ENCODE assay signal across 31 cellular contexts in genomic region chr7:47886412-47886811, GRCh38.
"Had no signal": no experiment of that assay in that cellular context is flagged by ENCODE, and none has a peak within 500 bp of the region (broad histone marks: within the 10 kb centered on the region; RNA-seq: fewer than 3 reads in every experiment).

No MANE protein-coding gene starts in this region.

- H3K4me3 ChIP-seq: ascending aorta, cardiac muscle cell had no signal

- ATAC-seq: activated CD8-positive, alpha-beta T cell treated with anti-CD3 and anti-CD28 coated beads for 36 hours; activated naive CD8-positive, alpha-beta T cell treated with anti-CD3 and anti-CD28 coated beads, Interleukin-2, amount 50 U/mL, for 24 hours had no signal

- H3K27ac Mint-ChIP-seq: activated B cell treated with CpG ODN at 0.5 μM for 24 hours; activated CD4-positive, alpha-beta memory T cell treated with anti-CD3 and anti-CD28 coated beads for 36 hours; activated CD4-positive, alpha-beta T cell treated with anti-CD3 and anti-CD28 coated beads, Interleukin-2, amount 10 ng/mL, durations not matched to agents 24 days and 14 days; activated CD8-positive, alpha-beta T cell treated with anti-CD3 and anti-CD28 coated beads for 36 hours; activated naive CD4-positive, alpha-beta T cell treated with anti-CD3 and anti-CD28 coated beads, Interleukin-2, amount 10 ng/mL, durations not matched to agents 7 days and 5 days; activated naive CD4-positive, alpha-beta T cell treated with anti-CD3 and anti-CD28 coated beads, Interleukin-2, amount 50 U/mL, for 24 hours; activated naive CD8-positive, alpha-beta T cell; activated naive CD8-positive, alpha-beta T cell treated with anti-CD3 and anti-CD28 coated beads, Interleukin-2, amount 10 ng/mL, durations not matched to agents 7 days and 5 days; activated naive CD8-positive, alpha-beta T cell treated with anti-CD3 and anti-CD28 coated beads, Interleukin-2, amount 50 U/mL, for 24 hours; activated T-cell treated with anti-CD3 and anti-CD28 coated beads, Interleukin-2, amount 50 U/mL, for 24 hours; activated T-helper 2 cell treated with anti-CD3 and anti-CD28 coated beads, Interferon-gamma antibody, Interleukin-2, Interleukin-4, amounts not matched to agents 10 μg/mL and 5 μg/mL and 100 μg/mL, durations not matched to agents 14 hours and 24 hours and 36 hours; T-helper 1 cell treated with Interleukin-12 subunit alpha and Interleukin-12 subunit beta and Interleukin-4 antibody, amounts not matched to agents 30 μg/mL and 1 μg/mL, for 36 hours; T-helper 2 cell treated with Interferon-gamma antibody and Interleukin-4, amounts not matched to agents 5 μg/mL and 100 μg/mL, for 36 hours had no signal

- H3K36me3 Mint-ChIP-seq: activated CD4-positive, alpha-beta memory T cell treated with anti-CD3 and anti-CD28 coated beads for 36 hours; activated naive CD4-positive, alpha-beta T cell treated with anti-CD3 and anti-CD28 coated beads, Interleukin-2, amount 10 ng/mL, durations not matched to agents 7 days and 5 days; activated naive CD8-positive, alpha-beta T cell; activated naive CD8-positive, alpha-beta T cell treated with anti-CD3 and anti-CD28 coated beads, Interleukin-2, amount 10 ng/mL, durations not matched to agents 7 days and 5 days; brain had no signal

- H3K4me1 Mint-ChIP-seq: activated B cell treated with CpG ODN at 0.5 μM for 24 hours; activated naive CD4-positive, alpha-beta T cell treated with anti-CD3 and anti-CD28 coated beads, Interleukin-2, amount 10 ng/mL, durations not matched to agents 7 days and 5 days; activated naive CD4-positive, alpha-beta T cell treated with anti-CD3 and anti-CD28 coated beads, Interleukin-2, amount 50 U/mL, for 24 hours; activated naive CD8-positive, alpha-beta T cell treated with anti-CD3 and anti-CD28 coated beads, Interleukin-2, amount 10 ng/mL, durations not matched to agents 7 days and 5 days; activated naive CD8-positive, alpha-beta T cell treated with anti-CD3 and anti-CD28 coated beads, Interleukin-2, amount 50 U/mL, for 24 hours; central memory CD8-positive, alpha-beta T cell had no signal

- H3K9me3 Mint-ChIP-seq: activated B cell treated with CpG ODN at 0.5 μM for 24 hours; activated CD4-positive, alpha-beta memory T cell treated with anti-CD3 and anti-CD28 coated beads for 36 hours; activated CD4-positive, alpha-beta T cell treated with anti-CD3 and anti-CD28 coated beads, Interleukin-2, amount 10 ng/mL, durations not matched to agents 24 days and 14 days; activated CD8-positive, alpha-beta T cell treated with anti-CD3 and anti-CD28 coated beads for 36 hours; activated naive CD4-positive, alpha-beta T cell treated with anti-CD3 and anti-CD28 coated beads, Interleukin-2, amount 10 ng/mL, durations not matched to agents 7 days and 5 days; activated naive CD4-positive, alpha-beta T cell treated with anti-CD3 and anti-CD28 coated beads, Interleukin-2, amount 50 U/mL, for 24 hours; activated naive CD8-positive, alpha-beta T cell treated with anti-CD3 and anti-CD28 coated beads, Interleukin-2, amount 10 ng/mL, durations not matched to agents 7 days and 5 days; activated naive CD8-positive, alpha-beta T cell treated with anti-CD3 and anti-CD28 coated beads, Interleukin-2, amount 50 U/mL, for 24 hours; activated T-cell treated with anti-CD3 and anti-CD28 coated beads, Interleukin-2, amount 50 U/mL, for 24 hours; activated T-helper 2 cell treated with anti-CD3 and anti-CD28 coated beads, Interferon-gamma antibody, Interleukin-2, Interleukin-4, amounts not matched to agents 10 μg/mL and 5 μg/mL and 100 μg/mL, durations not matched to agents 14 hours and 24 hours and 36 hours; brain; central memory CD8-positive, alpha-beta T cell; T-helper 1 cell treated with Interleukin-12 subunit alpha and Interleukin-12 subunit beta and Interleukin-4 antibody, amounts not matched to agents 30 μg/mL and 1 μg/mL, for 36 hours; T-helper 2 cell treated with Interferon-gamma antibody and Interleukin-4, amounts not matched to agents 5 μg/mL and 100 μg/mL, for 36 hours had no signal

- H3K9me3 ChIP-seq: ascending aorta had no signal

- H3K27ac ChIP-seq: ascending aorta, cardiac muscle cell, VCaP had no signal

- H3K27me3 Mint-ChIP-seq: activated B cell treated with CpG ODN at 0.5 μM for 24 hours; activated CD4-positive, alpha-beta memory T cell treated with anti-CD3 and anti-CD28 coated beads for 36 hours; activated CD4-positive, alpha-beta T cell treated with anti-CD3 and anti-CD28 coated beads, Interleukin-2, amount 10 ng/mL, durations not matched to agents 24 days and 14 days; activated CD8-positive, alpha-beta T cell treated with anti-CD3 and anti-CD28 coated beads for 36 hours; activated naive CD4-positive, alpha-beta T cell treated with anti-CD3 and anti-CD28 coated beads, Interleukin-2, amount 10 ng/mL, durations not matched to agents 7 days and 5 days; activated naive CD4-positive, alpha-beta T cell treated with anti-CD3 and anti-CD28 coated beads, Interleukin-2, amount 50 U/mL, for 24 hours; activated naive CD8-positive, alpha-beta T cell; activated naive CD8-positive, alpha-beta T cell treated with anti-CD3 and anti-CD28 coated beads, Interleukin-2, amount 10 ng/mL, durations not matched to agents 7 days and 5 days; activated naive CD8-positive, alpha-beta T cell treated with anti-CD3 and anti-CD28 coated beads, Interleukin-2, amount 50 U/mL, for 24 hours; activated T-cell treated with anti-CD3 and anti-CD28 coated beads, Interleukin-2, amount 50 U/mL, for 24 hours; central memory CD8-positive, alpha-beta T cell had no signal

- H3K36me3 ChIP-seq: ascending aorta, cardiac muscle cell had no signal

- H3K4me3 Mint-ChIP-seq: activated B cell treated with CpG ODN at 0.5 μM for 24 hours; activated CD4-positive, alpha-beta memory T cell treated with anti-CD3 and anti-CD28 coated beads for 36 hours; activated CD4-positive, alpha-beta T cell treated with anti-CD3 and anti-CD28 coated beads, Interleukin-2, amount 10 ng/mL, durations not matched to agents 24 days and 14 days; activated CD8-positive, alpha-beta T cell treated with anti-CD3 and anti-CD28 coated beads for 36 hours; activated naive CD4-positive, alpha-beta T cell treated with anti-CD3 and anti-CD28 coated beads, Interleukin-2, amount 10 ng/mL, durations not matched to agents 7 days and 5 days; activated naive CD4-positive, alpha-beta T cell treated with anti-CD3 and anti-CD28 coated beads, Interleukin-2, amount 50 U/mL, for 24 hours; activated naive CD8-positive, alpha-beta T cell; activated naive CD8-positive, alpha-beta T cell treated with anti-CD3 and anti-CD28 coated beads, Interleukin-2, amount 10 ng/mL, durations not matched to agents 7 days and 5 days; activated naive CD8-positive, alpha-beta T cell treated with anti-CD3 and anti-CD28 coated beads, Interleukin-2, amount 50 U/mL, for 24 hours; activated T-cell treated with anti-CD3 and anti-CD28 coated beads, Interleukin-2, amount 50 U/mL, for 24 hours; brain; central memory CD8-positive, alpha-beta T cell; T-helper 1 cell treated with Interleukin-12 subunit alpha and Interleukin-12 subunit beta and Interleukin-4 antibody, amounts not matched to agents 30 μg/mL and 1 μg/mL, for 36 hours; T-helper 2 cell treated with Interferon-gamma antibody and Interleukin-4, amounts not matched to agents 5 μg/mL and 100 μg/mL, for 36 hours had no signal

- DNase-seq: activated B cell treated with CpG ODN at 0.5 μM for 24 hours; activated CD4-positive, alpha-beta memory T cell treated with anti-CD3 and anti-CD28 coated beads for 36 hours; activated CD4-positive, alpha-beta T cell treated with anti-CD3 and anti-CD28 coated beads for 4 hours; activated CD4-positive, alpha-beta T cell treated with anti-CD3 and anti-CD28 coated beads, Interleukin-2, amount 10 ng/mL, durations not matched to agents 24 days and 14 days; activated CD4-positive, alpha-beta T cell treated with anti-CD3 and anti-CD28 coated beads, Interleukin-2, amount 50 U/mL, for 1 hour; activated CD4-positive, alpha-beta T cell treated with anti-CD3 and anti-CD28 coated beads, Interleukin-2, amount 50 U/mL, for 4 hours; activated CD4-positive, CD25-positive, alpha-beta regulatory T cell treated with anti-CD3 and anti-CD28 coated beads, Interleukin-2, amount 50 U/mL, for 72 hours; activated CD8-positive, alpha-beta memory T cell treated with anti-CD3 and anti-CD28 coated beads, Interleukin-2, amount 50 U/mL, for 4 hours; activated CD8-positive, alpha-beta T cell treated with anti-CD3 and anti-CD28 coated beads for 36 hours; activated effector memory CD4-positive, alpha-beta T cell treated with Interleukin-2 at 50 U/mL for 16 hours; activated gamma-delta T cell; activated naive CD4-positive, alpha-beta T cell treated with anti-CD3 and anti-CD28 coated beads, Interleukin-2, amount 10 ng/mL, durations not matched to agents 7 days and 5 days; activated naive CD4-positive, alpha-beta T cell treated with Interleukin-2 at 50 U/mL for 16 hours; activated naive CD8-positive, alpha-beta T cell treated with anti-CD3 and anti-CD28 coated beads, Interleukin-2, amount 10 ng/mL, durations not matched to agents 7 days and 5 days; activated naive CD8-positive, alpha-beta T cell treated with anti-CD3 and anti-CD28 coated beads, Interleukin-2, amount 50 U/mL, for 24 hours; activated T-cell treated with anti-CD3 and anti-CD28 coated beads, Interleukin-2, amount 50 U/mL, for 24 hours; activated T-cell treated with anti-CD3 and anti-CD28 coated beads, Interleukin-2, amount 50 U/mL, for 48 hours; cerebellar nuclear complex; T-helper 1 cell; T-helper 2 cell; T-helper 9 cell had no signal

- H3K27me3 ChIP-seq: ascending aorta, cardiac muscle cell had no signal

- H3K4me1 ChIP-seq: ascending aorta had no signal
